18 cellular contexts compared by ENCODE assay signal in the genomic region with DNA sequence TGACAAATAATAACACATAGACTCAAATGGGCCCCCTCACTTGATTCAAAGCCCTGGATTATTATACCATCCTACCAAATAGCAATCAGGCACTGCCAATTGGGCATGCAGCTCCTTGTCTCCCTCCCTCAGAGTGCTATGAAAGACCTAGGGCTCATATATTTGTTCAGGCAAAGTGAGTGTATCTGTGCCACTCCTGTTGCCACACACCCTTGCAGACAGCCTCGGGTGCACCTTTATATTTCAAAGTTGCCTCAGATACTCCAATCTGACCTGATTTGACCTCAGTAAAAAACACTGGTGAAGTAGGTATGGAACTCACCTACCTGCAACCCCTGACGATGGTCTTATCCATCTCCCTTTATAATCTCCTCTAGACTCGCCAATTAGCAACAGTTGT. TPM values are rescaled to one million over a fixed set of nuclear protein-coding genes. Genes with fewer than 3 reads are reported as not detected.
DNase-seq lines count a peak whose midpoint lies in the region; ATAC-seq, FAIRE-seq and TF ChIP-seq lines count a peak whose summit lies in the region.
"Had no signal": no experiment of that assay in that cellular context is flagged by ENCODE, and none has a peak within 500 bp of the region (broad histone marks: within the 10 kb centered on the region; RNA-seq: fewer than 3 reads in every experiment).

No MANE protein-coding gene starts in this region.

- H3K4me1 ChIP-seq in K562 (replicated peaks in 1 of 2; ENCODE audit: control insufficient read depth in 2 of 2, insufficient read depth in 2 of 2, low read length in 2 of 2) (peaks cover 8 to 11% of the 10 kb centered on the region in 2 experiments; a peak in 4 of 5 replicates), stomach (peaks cover 0 to 19% (median 9%) of the 10 kb centered on the region in 4 donors)

- H3K4me3 ChIP-seq in K562 (no peak overlapping the region), stomach (no peak overlapping the region)
- H3K4me3 ChIP-seq: GM23248 had no signal

- no peak for DNase-seq in activated T-cell treated with anti-CD3 and anti-CD28 coated beads, Interleukin-2, amount 50 U/mL, for 72 hours
- no peak for DNase-seq in activated T-cell treated with anti-CD3 and anti-CD28 coated beads, Interleukin-2, amount 50 U/mL, for 4 hours
- DNase-seq in K562 (ENCODE audit: extremely low read depth in 1 of 4, low spot score in 3 of 4) = no peak
- DNase-seq in mesothelial cell of epicardium (ENCODE audit: low spot score in 2 of 2, unreplicated experiment in 2 of 2) = no peak
- peak; percentile 26 for DNase-seq in stomach
- no peak for DNase-seq in SIG-M5 (lab: John Stamatoyannopoulos, UW)
- no peak for DNase-seq in hypothalamus (lab: John Stamatoyannopoulos, UW)
- DNase-seq: COR-L47, DMS153, GM23248, NCI-H1092, NCI-H226, NCI-H69 had no signal

- H3K9me3 Mint-ChIP-seq in activated T-cell treated with anti-CD3 and anti-CD28 coated beads, Interleukin-2, amount 50 U/mL, for 72 hours = no peaks in the 10 kb centered on the region
- H3K9me3 Mint-ChIP-seq in activated T-cell treated with anti-CD3 and anti-CD28 coated beads, Interleukin-2, amount 50 U/mL, for 4 hours = no peaks in the 10 kb centered on the region
- no peaks in the 10 kb centered on the region for H3K9me3 Mint-ChIP-seq in mesothelial cell of epicardium

- TF ChIP-seq EP300 in K562 (IDR thresholded peaks at IDR 0.05; ENCODE audit: low read length) (no peak), stomach (IDR thresholded peaks at IDR 0.05) (no peak)

- peaks cover 11% of the 10 kb centered on the region for H3K27me3 Mint-ChIP-seq in activated T-cell treated with anti-CD3 and anti-CD28 coated beads, Interleukin-2, amount 50 U/mL, for 72 hours (ENCODE audit: low read depth)
- peaks cover 3% of the 10 kb centered on the region for H3K27me3 Mint-ChIP-seq in activated T-cell treated with anti-CD3 and anti-CD28 coated beads, Interleukin-2, amount 50 U/mL, for 4 hours (ENCODE audit: low read depth)
- H3K27me3 Mint-ChIP-seq in mesothelial cell of epicardium (ENCODE audit: low read depth) = no peaks in the 10 kb centered on the region

- no peaks in the 10 kb centered on the region for H3K36me3 ChIP-seq in K562 (ENCODE audit: control insufficient read depth, insufficient read depth, low read length)
- no peaks in the 10 kb centered on the region for H3K36me3 ChIP-seq in stomach

- intact Hi-C loops in K562 (cut with micrococcal nuclease) (loop anchor here (5.0 to 10.0 kb wide), 4 partner anchors 60 to 487 kb away; no protein-coding TSS in a partner anchor), stomach (cut with DNase I; ENCODE audit: low total_unique reads) (no loop called here)

- 55% methylated on average over 3 of the region's 3 CpGs for WGBS in K562 (ENCODE audit: insufficient coverage, low coverage, missing lambda C conversion rate)
- 61 to 69% (median 63%) methylated on average over 3 of the region's 3 CpGs for WGBS in stomach, 5 donors

- POLR2A ChIA-PET in K562 (lab: Yijun Ruan, JAX) = no interaction called here

- H3K9me1 ChIP-seq in K562 (ENCODE audit: control insufficient read depth, insufficient read depth, low read length) = no peaks in the 10 kb centered on the region

- CTCF ChIA-PET in K562 (lab: Yijun Ruan, JAX; ENCODE audit: low intra/inter-chr PET ratio) = no interaction called here

- BruUV-seq in K562 (replicated peaks; lab: Mats Ljungman, UMichigan) = no TSS peak

- H2AFZ ChIP-seq in K562 (ENCODE audit: low read depth, low read length) = peak overlapping the region; percentile 73; the same call in 1 of the 2 replicates
- H2AFZ ChIP-seq: GM23248 had no signal

- H3K27ac Mint-ChIP-seq in activated T-cell treated with anti-CD3 and anti-CD28 coated beads, Interleukin-2, amount 50 U/mL, for 72 hours = peak overlapping the region; percentile 58
- peak overlapping the region; percentile 17 for H3K27ac Mint-ChIP-seq in mesothelial cell of epicardium

- no peak for TF ChIP-seq POLR2A in K562 (conservative IDR thresholded peaks at IDR 0.05)
- no peak for TF ChIP-seq POLR2A in stomach (IDR thresholded peaks at IDR 0.05)

- in situ Hi-C loops in K562 (cut with MboI) = no loop called here

- H3K79me2 ChIP-seq in K562 (ENCODE audit: control insufficient read depth, insufficient read depth, low read length) = peaks cover 20% of the 10 kb centered on the region

- no peak overlapping the region for H3K4me2 ChIP-seq in K562 (ENCODE audit: insufficient read depth, low read length)

- H3K36me3 Mint-ChIP-seq in activated T-cell treated with anti-CD3 and anti-CD28 coated beads, Interleukin-2, amount 50 U/mL, for 72 hours (ENCODE audit: insufficient read depth in 2 of 2) = peaks cover 8 to 12% of the 10 kb centered on the region in 2 donors
- peaks cover 9% of the 10 kb centered on the region for H3K36me3 Mint-ChIP-seq in activated T-cell treated with anti-CD3 and anti-CD28 coated beads, Interleukin-2, amount 50 U/mL, for 4 hours (ENCODE audit: insufficient read depth)
- H3K36me3 Mint-ChIP-seq in mesothelial cell of epicardium = no peaks in the 10 kb centered on the region

- no peak overlapping the region; a peak in 1 of 4 replicates for H3K9ac ChIP-seq in K562 (ENCODE audit: insufficient read depth in 1 of 2, low read depth in 2 of 2, low read length in 2 of 2)
- H3K9ac ChIP-seq: GM23248 had no signal

- FAIRE-seq in K562 (lab: Jason Lieb, UNC) = no peak
- FAIRE-seq: GM19239 had no signal

- ATAC-seq in activated T-cell treated with anti-CD3 and anti-CD28 coated beads, Interleukin-2, amount 50 U/mL, for 72 hours (replicated peaks in 1 of 2) = no peak
- ATAC-seq in activated T-cell treated with anti-CD3 and anti-CD28 coated beads, Interleukin-2, amount 50 U/mL, for 4 hours = no peak
- no peak for ATAC-seq in K562
- no peak for ATAC-seq in GM18867 (IDR thresholded peaks at IDR 0.05; ENCODE audit: unreplicated experiment)
- ATAC-seq: HCT116 had no signal

- H3K27ac ChIP-seq in K562 (ENCODE audit: extremely low read depth, low read depth, low read length) = no peak overlapping the region
- no peak overlapping the region for H3K27ac ChIP-seq in stomach
- H3K27ac ChIP-seq: C4-2B, GM23248, RWPE1 had no signal

- H4K20me1 ChIP-seq in K562 (replicated peaks; ENCODE audit: control insufficient read depth, insufficient read depth, low read length) = peaks cover 4% of the 10 kb centered on the region; the same call in 1 of the 2 replicates

- no peak for TF ChIP-seq RAD21 in K562 (CRISPR knock-in tag; conservative IDR thresholded peaks at IDR 0.05 in 1 of 2, IDR thresholded peaks at IDR 0.05 in 1 of 2)

- H3K9me3 ChIP-seq in K562 (replicated peaks; ENCODE audit: control insufficient read depth, insufficient read depth, low read depth, low read length) (no peaks in the 10 kb centered on the region), stomach (no peaks in the 10 kb centered on the region)

- peaks cover 29% of the 10 kb centered on the region for H3K4me1 Mint-ChIP-seq in activated T-cell treated with anti-CD3 and anti-CD28 coated beads, Interleukin-2, amount 50 U/mL, for 72 hours (ENCODE audit: low read depth)
- peaks cover 25% of the 10 kb centered on the region for H3K4me1 Mint-ChIP-seq in activated T-cell treated with anti-CD3 and anti-CD28 coated beads, Interleukin-2, amount 50 U/mL, for 4 hours (ENCODE audit: low read depth)
- peaks cover 15% of the 10 kb centered on the region for H3K4me1 Mint-ChIP-seq in mesothelial cell of epicardium

- no peaks in the 10 kb centered on the region for H3K27me3 ChIP-seq in K562 (ENCODE audit: control insufficient read depth in 2 of 2, insufficient read depth in 2 of 2, low read length in 2 of 2)
- no peaks in the 10 kb centered on the region for H3K27me3 ChIP-seq in stomach

- peak overlapping the region in 1 of 2 donors; percentile 29 for H3K4me3 Mint-ChIP-seq in activated T-cell treated with anti-CD3 and anti-CD28 coated beads, Interleukin-2, amount 50 U/mL, for 72 hours
- no peak overlapping the region for H3K4me3 Mint-ChIP-seq in activated T-cell treated with anti-CD3 and anti-CD28 coated beads, Interleukin-2, amount 50 U/mL, for 4 hours
- H3K4me3 Mint-ChIP-seq in mesothelial cell of epicardium = no peak overlapping the region

- TF ChIP-seq CTCF in K562 (IDR thresholded peaks at IDR 0.05 in 2 of 3, conservative IDR thresholded peaks at IDR 0.05 in 1 of 3; ENCODE audit: insufficient read depth in 2 of 3, low read depth in 1 of 3, low read length in 3 of 3) (no peak), mesothelial cell of epicardium (IDR thresholded peaks at IDR 0.05; ENCODE audit: unreplicated experiment) (no peak), stomach (IDR thresholded peaks at IDR 0.05) (no peak)

RNA-seq across cellular contexts. Expression of a gene that starts 3.0 kb away (rescaled TPM):
- total RNA-seq in activated T-cell treated with anti-CD3 and anti-CD28 coated beads, Interleukin-2, amount 50 U/mL, for 72 hours = 1,000 to 10,000 TPM in 1 of 2 donors, 100 to 1,000 TPM in 1; 819 to 1,006 TPM
- total RNA-seq in activated T-cell treated with anti-CD3 and anti-CD28 coated beads, Interleukin-2, amount 50 U/mL, for 4 hours = 1,000 to 10,000 TPM; 1,116 to 1,426 (median 1,121) TPM
- 53.3 and 184 TPM in 2 replicates for total RNA-seq in K562 (2011; cell fraction: chromatin; rRNA removed; ENCODE audit: low replicate concordance)
- total RNA-seq in K562 (2011; cell fraction: nucleolus; rRNA removed) = 23.0 and 32.8 TPM in 2 replicates
- total RNA-seq in K562 (2011; cell fraction: nucleoplasm; rRNA removed) = 75.4 and 125 TPM in 2 replicates
- total RNA-seq in K562 (2014; rRNA removed) = 61.4 and 71.7 TPM in 2 replicates
- 160 and 179 TPM in 2 replicates for total RNA-seq in K562 (2014; rRNA removed; fragmentation: Illumina TruSeq; extraction: Trizol)
- total RNA-seq in K562 (2015; rRNA removed; fragmentation: Illumina TruSeq; extraction: Trizol) = 134 and 151 TPM in 2 replicates
- total RNA-seq in K562 (2021) = 134 and 150 TPM in 2 replicates
- 70.1 and 106 TPM in 2 replicates for polyA plus RNA-seq in K562 (2011; rRNA removed)
- 16.2 and 27.0 TPM in 2 replicates for polyA plus RNA-seq in K562 (2011; cell fraction: cytosol; rRNA removed)
- polyA plus RNA-seq in K562 (2011; cell fraction: nucleus; rRNA removed) = 20.3 and 26.6 TPM in 2 replicates
- polyA plus RNA-seq in K562 (2012) = 86.7 and 97.4 TPM in 2 replicates
- polyA plus RNA-seq in K562 (2014; fragmentation: Illumina TruSeq; extraction: Trizol) = 113 and 133 TPM in 2 replicates
- 10 to 100 TPM; 41.1 to 56.6 TPM for polyA plus RNA-seq in K562 (2014; fragmentation: Nextera tagmentation; extraction: Ambion mirVana)
- polyA plus RNA-seq in K562 (2014; rRNA removed) = 79.6 and 90.7 TPM in 2 replicates
- 158 and 163 TPM in 2 replicates for polyA minus RNA-seq in K562 (2011; rRNA and poly(A)+ RNA removed)
- 86.7 and 104 TPM in 2 replicates for polyA minus RNA-seq in K562 (2011; cell fraction: cytosol; rRNA and poly(A)+ RNA removed)
- polyA minus RNA-seq in K562 (2011; cell fraction: nucleus; rRNA and poly(A)+ RNA removed) = 62.3 and 99.6 TPM in 2 replicates
- 48.5 to 53.9 TPM (median 52.0 TPM) in 3 replicates for total RNA-seq in mesothelial cell of epicardium
- total RNA-seq in stomach = 100 to 1,000 TPM in 3 of 5 donors, 10 to 100 TPM in 2; 17.1 to 209 (median 120) TPM
- 100 to 1,000 TPM in 2 of 3 donors, 10 to 100 TPM in 1; 70.6 to 187 (median 183) TPM for polyA plus RNA-seq in stomach
